Comparison of ENCODE assay signal across 8 cellular contexts in genomic region chr16:352547-353403, GRCh38. TPM values are rescaled to one million over a fixed set of nuclear protein-coding genes. Genes with fewer than 3 reads are reported as not detected.
DNase-seq lines count a peak whose midpoint lies in the region; ATAC-seq and TF ChIP-seq lines count a peak whose summit lies in the region.

TSS of gene AXIN1 (minus strand) at chr16:352723. CDS start at chr16:347025, 5,698 bp downstream.

- intact Hi-C loops in testis (cut with DNase I; ENCODE audit: low total_unique reads), result no loop called here

- no peaks in the 10 kb centered on the region for H3K27me3 ChIP-seq in osteoblast (ENCODE audit: insufficient read depth, low read length)
- no peaks in the 10 kb centered on the region for H3K27me3 ChIP-seq in testis

- H3K4me3 Mint-ChIP-seq in activated naive CD8-positive, alpha-beta T cell, result peak within 1 kb of the TSS; percentile 92
- peak within 1 kb of the TSS; percentile 92 for H3K4me3 Mint-ChIP-seq in glutamatergic neuron (ENCODE audit: unreplicated experiment)

- TF ChIP-seq POLR2A in testis (IDR thresholded peaks at IDR 0.05), result no peak

- no peaks in the 10 kb centered on the region for H3K27me3 Mint-ChIP-seq in activated naive CD8-positive, alpha-beta T cell
- no peaks in the 10 kb centered on the region for H3K27me3 Mint-ChIP-seq in glutamatergic neuron (ENCODE audit: unreplicated experiment)

- H3K4me3 ChIP-seq in osteoblast (ENCODE audit: insufficient read depth, low read length) (peak within 1 kb of the TSS; percentile 81), testis (peak within 1 kb of the TSS; percentile 60 to 66)

- H3K27ac ChIP-seq in osteoblast (ENCODE audit: low read depth, low read length) (no peak within 1 kb of the TSS), testis (peak within 1 kb of the TSS; percentile 27 to 59)

- no peaks in the 10 kb centered on the region for H3K9me3 ChIP-seq in osteoblast (ENCODE audit: low read depth, low read length)
- no peaks in the 10 kb centered on the region for H3K9me3 ChIP-seq in testis

- H3K9me3 Mint-ChIP-seq in activated naive CD8-positive, alpha-beta T cell (ENCODE audit: low read depth), result no peaks in the 10 kb centered on the region
- peaks cover 4% of the 10 kb centered on the region for H3K9me3 Mint-ChIP-seq in glutamatergic neuron (ENCODE audit: unreplicated experiment)

- DNase-seq in GM04503 (ENCODE audit: low read depth), result peak; percentile 33
- peak; percentile 88 for DNase-seq in NCI-H1105 treated with DMSO at 0.1 percent for 48 hours (lab: John Stamatoyannopoulos, UW)
- peak; percentile 95 for DNase-seq in SKM-1 treated with dmso at 0.1 percent for 144 hours (lab: John Stamatoyannopoulos, UW; ENCODE audit: unreplicated experiment)
- DNase-seq in glutamatergic neuron, result peak; percentile 99
- peak; percentile 100 for DNase-seq in osteoblast (ENCODE audit: insufficient read length, low spot score, missing footprints)
- DNase-seq in testis, result peak; percentile 100

- peaks cover 36% of the 10 kb centered on the region for H3K79me2 ChIP-seq in osteoblast (ENCODE audit: insufficient read depth, low read length)

- TF ChIP-seq CTCF in glutamatergic neuron (IDR thresholded peaks at IDR 0.05; ENCODE audit: partially characterized antibody, unreplicated experiment) (peak; percentile 65), osteoblast (IDR thresholded peaks at IDR 0.05; ENCODE audit: extremely low read depth, low read depth, low read length) (peak; percentile 12), testis (IDR thresholded peaks at IDR 0.05) (peak; percentile 26 to 62 (median 55))

- H3K4me1 Mint-ChIP-seq in activated naive CD8-positive, alpha-beta T cell (ENCODE audit: low read depth), result peaks cover 57% of the 10 kb centered on the region
- H3K4me1 Mint-ChIP-seq in glutamatergic neuron (ENCODE audit: low read depth, unreplicated experiment), result no peaks in the 10 kb centered on the region

- peaks cover 6% of the 10 kb centered on the region for H3K36me3 Mint-ChIP-seq in activated naive CD8-positive, alpha-beta T cell
- H3K36me3 Mint-ChIP-seq in glutamatergic neuron (ENCODE audit: unreplicated experiment), result no peaks in the 10 kb centered on the region

- peak within 1 kb of the TSS; percentile 86 for H3K4me2 ChIP-seq in osteoblast (ENCODE audit: insufficient read depth, low read length)

- H3K36me3 ChIP-seq in osteoblast (ENCODE audit: insufficient read depth, low read length) (peaks cover 3% of the 10 kb centered on the region), testis (ENCODE audit: low read depth, missing control alignments) (no peaks in the 10 kb centered on the region)

- peak; percentile 48 for ATAC-seq in HG02571 (IDR thresholded peaks at IDR 0.05; ENCODE audit: unreplicated experiment)

- H2AFZ ChIP-seq in osteoblast (ENCODE audit: low read length), result peak within 1 kb of the TSS; percentile 72

- H3K4me1 ChIP-seq in osteoblast (ENCODE audit: insufficient read depth, low read length), result no peaks in the 10 kb centered on the region
- H3K4me1 ChIP-seq in testis, result no peaks in the 10 kb centered on the region

- H3K27ac Mint-ChIP-seq in activated naive CD8-positive, alpha-beta T cell, result peak within 1 kb of the TSS; percentile 95
- no peak within 1 kb of the TSS for H3K27ac Mint-ChIP-seq in glutamatergic neuron (ENCODE audit: unreplicated experiment)

- H4K20me1 ChIP-seq in osteoblast (ENCODE audit: insufficient read depth, low read length), result peaks cover 21% of the 10 kb centered on the region

- 1% methylated on average over 24 to 111 of the region's 113 CpGs for WGBS in testis, 2 donors

RNA-seq across cellular contexts. Expression of gene AXIN1, which starts in this region (rescaled TPM):
- total RNA-seq in glutamatergic neuron (ENCODE audit: unreplicated experiment), result 16.4 TPM
- total RNA-seq in osteoblast, result 21.5 and 21.7 TPM in 2 replicates
- total RNA-seq in testis, result 10 to 100 TPM; 30.6 to 32.0 TPM
- polyA plus RNA-seq in testis (ENCODE audit: insufficient read depth, low read depth, low replicate concordance), result 19.4 TPM

Comparison
In these comparisons a context has a peak if more than half of its experiments do, and no peak if none do; other contexts are left out.
1. DNase-seq: peak in every context shown above with its lines; median percentile 100 in osteoblast; 100 in testis; 99 in glutamatergic neuron; 95 in SKM-1 treated with dmso at 0.1 percent for 144 hours; 88 in NCI-H1105 treated with DMSO at 0.1 percent for 48 hours; 33 in GM04503.
2. CTCF ChIP-seq: peak in every context shown above with its lines; median percentile 65 in glutamatergic neuron; 55 in testis; 12 in osteoblast.